1 cellular context compared by ENCODE assay signal in the genomic region with DNA sequence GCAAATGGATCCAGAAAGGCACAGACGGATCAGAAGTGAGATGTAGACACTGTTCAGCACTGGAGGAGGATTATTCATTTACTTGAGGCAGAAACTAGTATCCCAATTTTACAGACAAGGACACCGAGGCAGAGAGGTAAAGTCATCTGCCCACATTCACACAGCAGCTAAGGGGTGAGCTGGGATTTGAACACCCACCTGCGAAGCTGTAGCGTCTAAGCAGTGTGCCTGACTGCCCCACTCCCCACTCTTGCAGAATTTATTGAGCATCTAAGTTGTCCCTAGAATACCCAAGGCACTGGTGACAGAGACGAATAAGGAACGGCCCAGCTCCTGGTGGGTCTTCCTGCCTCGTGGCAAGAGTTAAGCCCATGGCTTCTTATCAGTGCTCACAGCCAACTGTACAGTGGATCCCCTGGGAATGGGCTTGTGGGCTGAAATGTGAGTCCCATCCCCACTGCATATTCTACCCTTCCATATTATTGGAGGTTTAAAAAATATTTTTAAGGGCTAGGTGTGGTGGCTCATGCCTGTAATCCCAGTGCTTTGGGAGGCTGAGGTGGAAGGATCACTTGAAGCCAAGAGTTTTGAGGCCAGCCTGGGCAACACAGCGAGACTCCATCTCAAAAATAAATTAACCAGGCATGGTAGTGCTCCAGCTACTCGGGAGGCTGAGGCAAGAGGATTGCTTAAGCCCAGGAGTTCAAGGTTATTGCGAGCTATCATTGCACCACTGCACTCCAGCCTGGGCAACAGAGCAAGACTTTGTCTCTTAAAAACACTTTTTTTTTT.
TF ChIP-seq lines count a peak whose summit lies in the region.

No MANE protein-coding gene starts in this region.

TF ChIP-seq in HepG2, 621 proteins besides CTCF, POLR2A, EP300 and RAD21 (continued from another document and continues in another):
- TF ChIP-seq SP5 (CRISPR knock-in tag; IDR thresholded peaks at IDR 0.05; ENCODE audit: borderline replicate concordance, low read depth) (no peak), ZNF230 (CRISPR knock-in tag; IDR thresholded peaks at IDR 0.05) (0 out of 2 replicates have a peak, but pooled peaks have one; percentile 6), ADNP (CRISPR knock-in tag; IDR thresholded peaks at IDR 0.05) (peak; percentile 42; the same call in 1 of the 2 replicates), RCOR2 (CRISPR knock-in tag; IDR thresholded peaks at IDR 0.05) (0 out of 2 replicates have a peak, but pooled peaks have one; percentile 61), CREM (IDR thresholded peaks at IDR 0.05) (no peak), CREM (CRISPR knock-in tag; IDR thresholded peaks at IDR 0.05) (no peak), GATA4 (IDR thresholded peaks at IDR 0.05; ENCODE audit: borderline replicate concordance, low read depth) (no peak), ZMYM2 (CRISPR knock-in tag; IDR thresholded peaks at IDR 0.05) (peak; percentile 56; the same call in 1 of the 2 replicates), RXRA (CRISPR knock-in tag; IDR thresholded peaks at IDR 0.05) (peak; percentile 49; the same call in 1 of the 2 replicates), MED13 (CRISPR knock-in tag; IDR thresholded peaks at IDR 0.05) (no peak), ELF1 (CRISPR knock-in tag; IDR thresholded peaks at IDR 0.05) (no peak), MTA1 (CRISPR knock-in tag; IDR thresholded peaks at IDR 0.05; ENCODE audit: borderline replicate concordance) (no peak), SKI (IDR thresholded peaks at IDR 0.05; ENCODE audit: partially characterized antibody) (peak; percentile 47), FOSL2 (CRISPR knock-in tag; IDR thresholded peaks at IDR 0.05) (0 out of 2 replicates have a peak, but pooled peaks have one; percentile 17), DPF2 (CRISPR knock-in tag; IDR thresholded peaks at IDR 0.05; ENCODE audit: borderline replicate concordance, low read depth) (0 out of 2 replicates have a peak, but pooled peaks have one; percentile 33), GPN1 (CRISPR knock-in tag; IDR thresholded peaks at IDR 0.05; ENCODE audit: borderline replicate concordance) (no peak), ZKSCAN1 (IDR thresholded peaks at IDR 0.05; ENCODE audit: low read length) (no peak), SMAD9 (CRISPR knock-in tag; IDR thresholded peaks at IDR 0.05) (no peak), NFRKB (IDR thresholded peaks at IDR 0.05) (no peak), NCOA2 (CRISPR knock-in tag; IDR thresholded peaks at IDR 0.05) (peak; percentile 44; the same call in 1 of the 2 replicates), SOX13 (IDR thresholded peaks at IDR 0.05) (no peak), SOX13 (CRISPR knock-in tag; conservative IDR thresholded peaks at IDR 0.05 in 1 of 2, IDR thresholded peaks at IDR 0.05 in 1 of 2) (peak in 1 of 2 experiments; percentile 45; a peak in 2 of 4 replicates), CEBPG (CRISPR knock-in tag; IDR thresholded peaks at IDR 0.05) (peak; percentile 88), NR2F6 (IDR thresholded peaks at IDR 0.05) (no peak; the same call in 1 of the 2 replicates), NR2F6 (CRISPR knock-in tag; IDR thresholded peaks at IDR 0.05) (peak; percentile 55), RARA (CRISPR knock-in tag; IDR thresholded peaks at IDR 0.05) (peak; percentile 56; the same call in 1 of the 2 replicates), SIN3B (IDR thresholded peaks at IDR 0.05; ENCODE audit: low read length) (no peak), NONO (IDR thresholded peaks at IDR 0.05) (no peak), NONO (CRISPR knock-in tag; conservative IDR thresholded peaks at IDR 0.05) (0 out of 2 replicates have a peak, but pooled peaks have one; percentile 25), HNF4A (CRISPR knock-in tag; IDR thresholded peaks at IDR 0.05) (peak; percentile 64; the same call in 1 of the 2 replicates), ESRRA (CRISPR knock-in tag; IDR thresholded peaks at IDR 0.05; ENCODE audit: low read depth) (0 out of 2 replicates have a peak, but pooled peaks have one; percentile 31), KLF6 (CRISPR knock-in tag; IDR thresholded peaks at IDR 0.05) (no peak), HNRNPUL1 (IDR thresholded peaks at IDR 0.05; ENCODE audit: low read depth, low read length) (no peak), ASH2L (IDR thresholded peaks at IDR 0.05; ENCODE audit: insufficient read length, low read depth, low read length) (no peak)
- TF ChIP-seq, protein P1, sequence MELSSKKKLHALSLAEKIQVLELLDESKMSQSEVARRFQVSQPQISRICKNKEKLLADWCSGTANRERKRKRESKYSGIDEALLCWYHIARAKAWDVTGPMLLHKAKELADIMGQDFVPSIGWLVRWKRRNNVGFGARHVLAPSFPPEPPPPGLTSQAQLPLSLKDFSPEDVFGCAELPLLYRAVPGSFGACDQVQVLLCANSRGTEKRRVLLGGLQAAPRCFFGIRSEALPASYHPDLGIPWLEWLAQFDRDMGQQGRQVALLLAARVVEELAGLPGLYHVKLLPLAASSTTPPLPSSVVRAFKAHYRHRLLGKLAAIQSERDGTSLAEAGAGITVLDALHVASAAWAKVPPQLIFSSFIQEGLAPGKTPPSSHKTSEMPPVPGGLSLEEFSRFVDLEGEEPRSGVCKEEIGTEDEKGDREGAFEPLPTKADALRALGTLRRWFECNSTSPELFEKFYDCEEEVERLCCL (CRISPR knock-in tag; IDR thresholded peaks at IDR 0.05; ENCODE audit: borderline replicate concordance), result no peak
- TF ChIP-seq, protein P2, sequence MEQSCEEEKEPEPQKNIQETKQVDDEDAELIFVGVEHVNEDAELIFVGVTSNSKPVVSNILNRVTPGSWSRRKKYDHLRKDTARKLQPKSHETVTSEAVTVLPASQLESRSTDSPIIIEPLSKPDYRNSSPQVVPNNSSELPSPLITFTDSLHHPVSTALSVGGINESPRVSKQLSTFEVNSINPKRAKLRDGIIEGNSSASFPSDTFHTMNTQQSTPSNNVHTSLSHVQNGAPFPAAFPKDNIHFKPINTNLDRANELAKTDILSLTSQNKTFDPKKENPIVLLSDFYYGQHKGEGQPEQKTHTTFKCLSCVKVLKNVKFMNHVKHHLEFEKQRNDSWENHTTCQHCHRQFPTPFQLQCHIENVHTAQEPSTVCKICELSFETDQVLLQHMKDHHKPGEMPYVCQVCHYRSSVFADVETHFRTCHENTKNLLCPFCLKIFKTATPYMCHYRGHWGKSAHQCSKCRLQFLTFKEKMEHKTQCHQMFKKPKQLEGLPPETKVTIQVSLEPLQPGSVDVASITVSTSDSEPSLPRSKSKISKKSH (CRISPR knock-in tag; IDR thresholded peaks at IDR 0.05; ENCODE audit: borderline replicate concordance), result no peak
- TF ChIP-seq, protein P3, sequence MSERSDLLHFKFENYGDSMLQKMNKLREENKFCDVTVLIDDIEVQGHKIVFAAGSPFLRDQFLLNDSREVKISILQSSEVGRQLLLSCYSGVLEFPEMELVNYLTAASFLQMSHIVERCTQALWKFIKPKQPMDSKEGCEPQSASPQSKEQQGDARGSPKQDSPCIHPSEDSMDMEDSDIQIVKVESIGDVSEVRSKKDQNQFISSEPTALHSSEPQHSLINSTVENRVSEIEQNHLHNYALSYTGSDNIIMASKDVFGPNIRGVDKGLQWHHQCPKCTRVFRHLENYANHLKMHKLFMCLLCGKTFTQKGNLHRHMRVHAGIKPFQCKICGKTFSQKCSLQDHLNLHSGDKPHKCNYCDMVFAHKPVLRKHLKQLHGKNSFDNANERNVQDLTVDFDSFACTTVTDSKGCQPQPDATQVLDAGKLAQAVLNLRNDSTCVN (CRISPR knock-in tag; IDR thresholded peaks at IDR 0.05; ENCODE audit: borderline replicate concordance), result no peak
- TF ChIP-seq, protein P4, sequence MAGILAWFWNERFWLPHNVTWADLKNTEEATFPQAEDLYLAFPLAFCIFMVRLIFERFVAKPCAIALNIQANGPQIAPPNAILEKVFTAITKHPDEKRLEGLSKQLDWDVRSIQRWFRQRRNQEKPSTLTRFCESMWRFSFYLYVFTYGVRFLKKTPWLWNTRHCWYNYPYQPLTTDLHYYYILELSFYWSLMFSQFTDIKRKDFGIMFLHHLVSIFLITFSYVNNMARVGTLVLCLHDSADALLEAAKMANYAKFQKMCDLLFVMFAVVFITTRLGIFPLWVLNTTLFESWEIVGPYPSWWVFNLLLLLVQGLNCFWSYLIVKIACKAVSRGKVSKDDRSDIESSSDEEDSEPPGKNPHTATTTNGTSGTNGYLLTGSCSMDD (CRISPR knock-in tag; IDR thresholded peaks at IDR 0.05), result no peak
- TF ChIP-seq, protein P5, sequence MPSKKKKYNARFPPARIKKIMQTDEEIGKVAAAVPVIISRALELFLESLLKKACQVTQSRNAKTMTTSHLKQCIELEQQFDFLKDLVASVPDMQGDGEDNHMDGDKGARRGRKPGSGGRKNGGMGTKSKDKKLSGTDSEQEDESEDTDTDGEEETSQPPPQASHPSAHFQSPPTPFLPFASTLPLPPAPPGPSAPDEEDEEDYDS (CRISPR knock-in tag; IDR thresholded peaks at IDR 0.05), result no peak
- TF ChIP-seq, protein P6, sequence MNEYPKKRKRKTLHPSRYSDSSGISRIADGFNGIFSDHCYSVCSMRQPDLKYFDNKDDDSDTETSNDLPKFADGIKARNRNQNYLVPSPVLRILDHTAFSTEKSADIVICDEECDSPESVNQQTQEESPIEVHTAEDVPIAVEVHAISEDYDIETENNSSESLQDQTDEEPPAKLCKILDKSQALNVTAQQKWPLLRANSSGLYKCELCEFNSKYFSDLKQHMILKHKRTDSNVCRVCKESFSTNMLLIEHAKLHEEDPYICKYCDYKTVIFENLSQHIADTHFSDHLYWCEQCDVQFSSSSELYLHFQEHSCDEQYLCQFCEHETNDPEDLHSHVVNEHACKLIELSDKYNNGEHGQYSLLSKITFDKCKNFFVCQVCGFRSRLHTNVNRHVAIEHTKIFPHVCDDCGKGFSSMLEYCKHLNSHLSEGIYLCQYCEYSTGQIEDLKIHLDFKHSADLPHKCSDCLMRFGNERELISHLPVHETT (CRISPR knock-in tag; conservative IDR thresholded peaks at IDR 0.05), result no peak
- TF ChIP-seq, protein P7, sequence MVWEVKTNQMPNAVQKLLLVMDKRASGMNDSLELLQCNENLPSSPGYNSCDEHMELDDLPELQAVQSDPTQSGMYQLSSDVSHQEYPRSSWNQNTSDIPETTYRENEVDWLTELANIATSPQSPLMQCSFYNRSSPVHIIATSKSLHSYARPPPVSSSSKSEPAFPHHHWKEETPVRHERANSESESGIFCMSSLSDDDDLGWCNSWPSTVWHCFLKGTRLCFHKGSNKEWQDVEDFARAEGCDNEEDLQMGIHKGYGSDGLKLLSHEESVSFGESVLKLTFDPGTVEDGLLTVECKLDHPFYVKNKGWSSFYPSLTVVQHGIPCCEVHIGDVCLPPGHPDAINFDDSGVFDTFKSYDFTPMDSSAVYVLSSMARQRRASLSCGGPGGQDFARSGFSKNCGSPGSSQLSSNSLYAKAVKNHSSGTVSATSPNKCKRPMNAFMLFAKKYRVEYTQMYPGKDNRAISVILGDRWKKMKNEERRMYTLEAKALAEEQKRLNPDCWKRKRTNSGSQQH (CRISPR knock-in tag; IDR thresholded peaks at IDR 0.05; ENCODE audit: low read depth), result no peak
- TF ChIP-seq, protein P8, sequence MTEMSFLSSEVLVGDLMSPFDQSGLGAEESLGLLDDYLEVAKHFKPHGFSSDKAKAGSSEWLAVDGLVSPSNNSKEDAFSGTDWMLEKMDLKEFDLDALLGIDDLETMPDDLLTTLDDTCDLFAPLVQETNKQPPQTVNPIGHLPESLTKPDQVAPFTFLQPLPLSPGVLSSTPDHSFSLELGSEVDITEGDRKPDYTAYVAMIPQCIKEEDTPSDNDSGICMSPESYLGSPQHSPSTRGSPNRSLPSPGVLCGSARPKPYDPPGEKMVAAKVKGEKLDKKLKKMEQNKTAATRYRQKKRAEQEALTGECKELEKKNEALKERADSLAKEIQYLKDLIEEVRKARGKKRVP (CRISPR knock-in tag; IDR thresholded peaks at IDR 0.05), result peak in 1 of 2 experiments; percentile 57; a peak in 1 of 4 replicates
- TF ChIP-seq, protein P9, sequence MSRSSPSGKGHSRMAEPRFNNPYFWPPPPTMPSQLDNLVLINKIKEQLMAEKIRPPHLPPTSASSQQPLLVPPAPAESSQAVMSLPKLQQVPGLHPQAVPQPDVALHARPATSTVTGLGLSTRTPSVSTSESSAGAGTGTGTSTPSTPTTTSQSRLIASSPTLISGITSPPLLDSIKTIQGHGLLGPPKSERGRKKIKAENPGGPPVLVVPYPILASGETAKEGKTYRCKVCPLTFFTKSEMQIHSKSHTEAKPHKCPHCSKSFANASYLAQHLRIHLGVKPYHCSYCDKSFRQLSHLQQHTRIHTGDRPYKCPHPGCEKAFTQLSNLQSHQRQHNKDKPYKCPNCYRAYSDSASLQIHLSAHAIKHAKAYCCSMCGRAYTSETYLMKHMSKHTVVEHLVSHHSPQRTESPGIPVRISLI (CRISPR knock-in tag; IDR thresholded peaks at IDR 0.05; ENCODE audit: borderline replicate concordance), result peak; percentile 57; the same call in 1 of the 2 replicates
- TF ChIP-seq, protein P10, sequence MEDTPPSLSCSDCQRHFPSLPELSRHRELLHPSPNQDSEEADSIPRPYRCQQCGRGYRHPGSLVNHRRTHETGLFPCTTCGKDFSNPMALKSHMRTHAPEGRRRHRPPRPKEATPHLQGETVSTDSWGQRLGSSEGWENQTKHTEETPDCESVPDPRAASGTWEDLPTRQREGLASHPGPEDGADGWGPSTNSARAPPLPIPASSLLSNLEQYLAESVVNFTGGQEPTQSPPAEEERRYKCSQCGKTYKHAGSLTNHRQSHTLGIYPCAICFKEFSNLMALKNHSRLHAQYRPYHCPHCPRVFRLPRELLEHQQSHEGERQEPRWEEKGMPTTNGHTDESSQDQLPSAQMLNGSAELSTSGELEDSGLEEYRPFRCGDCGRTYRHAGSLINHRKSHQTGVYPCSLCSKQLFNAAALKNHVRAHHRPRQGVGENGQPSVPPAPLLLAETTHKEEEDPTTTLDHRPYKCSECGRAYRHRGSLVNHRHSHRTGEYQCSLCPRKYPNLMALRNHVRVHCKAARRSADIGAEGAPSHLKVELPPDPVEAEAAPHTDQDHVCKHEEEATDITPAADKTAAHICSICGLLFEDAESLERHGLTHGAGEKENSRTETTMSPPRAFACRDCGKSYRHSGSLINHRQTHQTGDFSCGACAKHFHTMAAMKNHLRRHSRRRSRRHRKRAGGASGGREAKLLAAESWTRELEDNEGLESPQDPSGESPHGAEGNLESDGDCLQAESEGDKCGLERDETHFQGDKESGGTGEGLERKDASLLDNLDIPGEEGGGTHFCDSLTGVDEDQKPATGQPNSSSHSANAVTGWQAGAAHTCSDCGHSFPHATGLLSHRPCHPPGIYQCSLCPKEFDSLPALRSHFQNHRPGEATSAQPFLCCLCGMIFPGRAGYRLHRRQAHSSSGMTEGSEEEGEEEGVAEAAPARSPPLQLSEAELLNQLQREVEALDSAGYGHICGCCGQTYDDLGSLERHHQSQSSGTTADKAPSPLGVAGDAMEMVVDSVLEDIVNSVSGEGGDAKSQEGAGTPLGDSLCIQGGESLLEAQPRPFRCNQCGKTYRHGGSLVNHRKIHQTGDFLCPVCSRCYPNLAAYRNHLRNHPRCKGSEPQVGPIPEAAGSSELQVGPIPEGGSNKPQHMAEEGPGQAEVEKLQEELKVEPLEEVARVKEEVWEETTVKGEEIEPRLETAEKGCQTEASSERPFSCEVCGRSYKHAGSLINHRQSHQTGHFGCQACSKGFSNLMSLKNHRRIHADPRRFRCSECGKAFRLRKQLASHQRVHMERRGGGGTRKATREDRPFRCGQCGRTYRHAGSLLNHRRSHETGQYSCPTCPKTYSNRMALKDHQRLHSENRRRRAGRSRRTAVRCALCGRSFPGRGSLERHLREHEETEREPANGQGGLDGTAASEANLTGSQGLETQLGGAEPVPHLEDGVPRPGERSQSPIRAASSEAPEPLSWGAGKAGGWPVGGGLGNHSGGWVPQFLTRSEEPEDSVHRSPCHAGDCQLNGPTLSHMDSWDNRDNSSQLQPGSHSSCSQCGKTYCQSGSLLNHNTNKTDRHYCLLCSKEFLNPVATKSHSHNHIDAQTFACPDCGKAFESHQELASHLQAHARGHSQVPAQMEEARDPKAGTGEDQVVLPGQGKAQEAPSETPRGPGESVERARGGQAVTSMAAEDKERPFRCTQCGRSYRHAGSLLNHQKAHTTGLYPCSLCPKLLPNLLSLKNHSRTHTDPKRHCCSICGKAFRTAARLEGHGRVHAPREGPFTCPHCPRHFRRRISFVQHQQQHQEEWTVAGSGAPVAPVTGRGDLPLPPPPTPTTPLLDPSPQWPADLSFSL (CRISPR knock-in tag; IDR thresholded peaks at IDR 0.05), result no peak
